Comparison of ENCODE assay signal across 1 cellular context in the genomic region with DNA sequence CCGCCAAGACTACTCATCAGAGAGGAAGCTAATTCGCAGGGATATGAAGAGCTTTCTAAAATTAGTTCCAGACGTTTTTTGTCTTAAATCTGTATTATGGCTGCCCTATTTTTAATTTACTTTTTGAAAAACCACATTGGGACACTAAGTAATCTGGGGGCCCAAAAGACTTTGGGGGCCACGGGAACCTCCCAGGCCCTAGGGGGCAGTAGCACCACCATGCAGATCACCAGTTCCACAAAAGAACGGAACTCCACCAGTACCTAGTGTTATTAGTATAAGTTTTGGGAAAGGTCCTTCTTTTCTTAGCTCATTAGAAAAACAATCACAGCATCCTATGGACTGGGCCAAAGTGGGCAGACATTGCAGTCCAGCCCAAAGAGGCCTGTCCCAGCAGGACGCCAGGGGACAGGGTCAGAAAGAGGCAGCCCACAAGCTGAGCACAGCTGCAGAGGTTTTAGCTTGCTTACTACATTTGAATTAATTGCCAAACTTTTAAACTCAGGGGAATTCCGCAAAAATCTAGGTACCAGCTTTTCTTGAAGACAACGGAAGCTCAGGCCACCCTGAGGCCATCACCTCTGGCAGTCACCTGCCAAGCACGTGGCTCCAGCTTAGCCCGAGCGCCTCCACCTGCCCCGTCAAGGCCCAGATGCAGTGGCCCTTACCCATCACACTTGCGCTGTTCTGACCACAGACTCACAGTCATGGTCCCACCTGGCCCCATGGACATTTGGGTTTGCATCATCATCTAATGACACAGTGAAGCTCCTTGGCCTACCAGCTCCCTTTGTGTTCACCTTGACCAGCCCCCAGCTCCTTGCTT.
TF ChIP-seq lines count a peak whose summit lies in the region.

No MANE protein-coding gene starts in this region.

TF ChIP-seq in GM23338, 12 proteins besides CTCF, POLR2A, EP300 and RAD21 (continued from another document):
- TF ChIP-seq, protein P1, sequence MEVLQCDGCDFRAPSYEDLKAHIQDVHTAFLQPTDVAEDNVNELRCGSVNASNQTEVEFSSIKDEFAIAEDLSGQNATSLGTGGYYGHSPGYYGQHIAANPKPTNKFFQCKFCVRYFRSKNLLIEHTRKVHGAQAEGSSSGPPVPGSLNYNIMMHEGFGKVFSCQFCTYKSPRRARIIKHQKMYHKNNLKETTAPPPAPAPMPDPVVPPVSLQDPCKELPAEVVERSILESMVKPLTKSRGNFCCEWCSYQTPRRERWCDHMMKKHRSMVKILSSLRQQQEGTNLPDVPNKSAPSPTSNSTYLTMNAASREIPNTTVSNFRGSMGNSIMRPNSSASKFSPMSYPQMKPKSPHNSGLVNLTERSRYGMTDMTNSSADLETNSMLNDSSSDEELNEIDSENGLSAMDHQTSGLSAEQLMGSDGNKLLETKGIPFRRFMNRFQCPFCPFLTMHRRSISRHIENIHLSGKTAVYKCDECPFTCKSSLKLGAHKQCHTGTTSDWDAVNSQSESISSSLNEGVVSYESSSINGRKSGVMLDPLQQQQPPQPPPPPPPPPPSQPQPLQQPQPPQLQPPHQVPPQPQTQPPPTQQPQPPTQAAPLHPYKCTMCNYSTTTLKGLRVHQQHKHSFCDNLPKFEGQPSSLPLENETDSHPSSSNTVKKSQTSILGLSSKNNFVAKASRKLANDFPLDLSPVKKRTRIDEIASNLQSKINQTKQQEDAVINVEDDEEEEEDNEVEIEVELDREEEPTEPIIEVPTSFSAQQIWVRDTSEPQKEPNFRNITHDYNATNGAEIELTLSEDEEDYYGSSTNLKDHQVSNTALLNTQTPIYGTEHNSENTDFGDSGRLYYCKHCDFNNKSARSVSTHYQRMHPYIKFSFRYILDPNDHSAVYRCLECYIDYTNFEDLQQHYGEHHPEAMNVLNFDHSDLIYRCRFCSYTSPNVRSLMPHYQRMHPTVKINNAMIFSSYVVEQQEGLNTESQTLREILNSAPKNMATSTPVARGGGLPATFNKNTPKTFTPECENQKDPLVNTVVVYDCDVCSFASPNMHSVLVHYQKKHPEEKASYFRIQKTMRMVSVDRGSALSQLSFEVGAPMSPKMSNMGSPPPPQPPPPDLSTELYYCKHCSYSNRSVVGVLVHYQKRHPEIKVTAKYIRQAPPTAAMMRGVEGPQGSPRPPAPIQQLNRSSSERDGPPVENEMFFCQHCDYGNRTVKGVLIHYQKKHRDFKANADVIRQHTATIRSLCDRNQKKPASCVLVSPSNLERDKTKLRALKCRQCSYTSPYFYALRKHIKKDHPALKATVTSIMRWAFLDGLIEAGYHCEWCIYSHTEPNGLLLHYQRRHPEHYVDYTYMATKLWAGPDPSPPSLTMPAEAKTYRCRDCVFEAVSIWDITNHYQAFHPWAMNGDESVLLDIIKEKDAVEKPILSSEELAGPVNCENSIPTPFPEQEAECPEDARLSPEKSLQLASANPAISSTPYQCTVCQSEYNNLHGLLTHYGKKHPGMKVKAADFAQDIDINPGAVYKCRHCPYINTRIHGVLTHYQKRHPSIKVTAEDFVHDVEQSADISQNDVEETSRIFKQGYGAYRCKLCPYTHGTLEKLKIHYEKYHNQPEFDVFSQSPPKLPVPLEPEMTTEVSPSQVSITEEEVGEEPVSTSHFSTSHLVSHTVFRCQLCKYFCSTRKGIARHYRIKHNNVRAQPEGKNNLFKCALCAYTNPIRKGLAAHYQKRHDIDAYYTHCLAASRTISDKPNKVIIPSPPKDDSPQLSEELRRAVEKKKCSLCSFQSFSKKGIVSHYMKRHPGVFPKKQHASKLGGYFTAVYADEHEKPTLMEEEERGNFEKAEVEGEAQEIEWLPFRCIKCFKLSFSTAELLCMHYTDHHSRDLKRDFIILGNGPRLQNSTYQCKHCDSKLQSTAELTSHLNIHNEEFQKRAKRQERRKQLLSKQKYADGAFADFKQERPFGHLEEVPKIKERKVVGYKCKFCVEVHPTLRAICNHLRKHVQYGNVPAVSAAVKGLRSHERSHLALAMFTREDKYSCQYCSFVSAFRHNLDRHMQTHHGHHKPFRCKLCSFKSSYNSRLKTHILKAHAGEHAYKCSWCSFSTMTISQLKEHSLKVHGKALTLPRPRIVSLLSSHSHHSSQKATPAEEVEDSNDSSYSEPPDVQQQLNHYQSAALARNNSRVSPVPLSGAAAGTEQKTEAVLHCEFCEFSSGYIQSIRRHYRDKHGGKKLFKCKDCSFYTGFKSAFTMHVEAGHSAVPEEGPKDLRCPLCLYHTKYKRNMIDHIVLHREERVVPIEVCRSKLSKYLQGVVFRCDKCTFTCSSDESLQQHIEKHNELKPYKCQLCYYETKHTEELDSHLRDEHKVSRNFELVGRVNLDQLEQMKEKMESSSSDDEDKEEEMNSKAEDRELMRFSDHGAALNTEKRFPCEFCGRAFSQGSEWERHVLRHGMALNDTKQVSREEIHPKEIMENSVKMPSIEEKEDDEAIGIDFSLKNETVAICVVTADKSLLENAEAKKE (CRISPR knock-in tag; IDR thresholded peaks at IDR 0.05) = no peak
- TF ChIP-seq POLR2AphosphoS5 (IDR thresholded peaks at IDR 0.05; ENCODE audit: low read depth) (no peak), STAT1 (IDR thresholded peaks at IDR 0.05; ENCODE audit: unreplicated experiment) (no peak)
- TF ChIP-seq, protein P2, sequence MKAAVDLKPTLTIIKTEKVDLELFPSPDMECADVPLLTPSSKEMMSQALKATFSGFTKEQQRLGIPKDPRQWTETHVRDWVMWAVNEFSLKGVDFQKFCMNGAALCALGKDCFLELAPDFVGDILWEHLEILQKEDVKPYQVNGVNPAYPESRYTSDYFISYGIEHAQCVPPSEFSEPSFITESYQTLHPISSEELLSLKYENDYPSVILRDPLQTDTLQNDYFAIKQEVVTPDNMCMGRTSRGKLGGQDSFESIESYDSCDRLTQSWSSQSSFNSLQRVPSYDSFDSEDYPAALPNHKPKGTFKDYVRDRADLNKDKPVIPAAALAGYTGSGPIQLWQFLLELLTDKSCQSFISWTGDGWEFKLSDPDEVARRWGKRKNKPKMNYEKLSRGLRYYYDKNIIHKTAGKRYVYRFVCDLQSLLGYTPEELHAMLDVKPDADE (IDR thresholded peaks at IDR 0.05) = no peak
- TF ChIP-seq, protein P3, sequence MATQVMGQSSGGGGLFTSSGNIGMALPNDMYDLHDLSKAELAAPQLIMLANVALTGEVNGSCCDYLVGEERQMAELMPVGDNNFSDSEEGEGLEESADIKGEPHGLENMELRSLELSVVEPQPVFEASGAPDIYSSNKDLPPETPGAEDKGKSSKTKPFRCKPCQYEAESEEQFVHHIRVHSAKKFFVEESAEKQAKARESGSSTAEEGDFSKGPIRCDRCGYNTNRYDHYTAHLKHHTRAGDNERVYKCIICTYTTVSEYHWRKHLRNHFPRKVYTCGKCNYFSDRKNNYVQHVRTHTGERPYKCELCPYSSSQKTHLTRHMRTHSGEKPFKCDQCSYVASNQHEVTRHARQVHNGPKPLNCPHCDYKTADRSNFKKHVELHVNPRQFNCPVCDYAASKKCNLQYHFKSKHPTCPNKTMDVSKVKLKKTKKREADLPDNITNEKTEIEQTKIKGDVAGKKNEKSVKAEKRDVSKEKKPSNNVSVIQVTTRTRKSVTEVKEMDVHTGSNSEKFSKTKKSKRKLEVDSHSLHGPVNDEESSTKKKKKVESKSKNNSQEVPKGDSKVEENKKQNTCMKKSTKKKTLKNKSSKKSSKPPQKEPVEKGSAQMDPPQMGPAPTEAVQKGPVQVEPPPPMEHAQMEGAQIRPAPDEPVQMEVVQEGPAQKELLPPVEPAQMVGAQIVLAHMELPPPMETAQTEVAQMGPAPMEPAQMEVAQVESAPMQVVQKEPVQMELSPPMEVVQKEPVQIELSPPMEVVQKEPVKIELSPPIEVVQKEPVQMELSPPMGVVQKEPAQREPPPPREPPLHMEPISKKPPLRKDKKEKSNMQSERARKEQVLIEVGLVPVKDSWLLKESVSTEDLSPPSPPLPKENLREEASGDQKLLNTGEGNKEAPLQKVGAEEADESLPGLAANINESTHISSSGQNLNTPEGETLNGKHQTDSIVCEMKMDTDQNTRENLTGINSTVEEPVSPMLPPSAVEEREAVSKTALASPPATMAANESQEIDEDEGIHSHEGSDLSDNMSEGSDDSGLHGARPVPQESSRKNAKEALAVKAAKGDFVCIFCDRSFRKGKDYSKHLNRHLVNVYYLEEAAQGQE (IDR thresholded peaks at IDR 0.05; ENCODE audit: unreplicated experiment) = no peak
